In genomic region chr2:118185210-118186109, GRCh38 we compare ENCODE assay signal across 8 cellular contexts.
DNase-seq lines count a peak whose midpoint lies in the region; ATAC-seq and TF ChIP-seq lines count a peak whose summit lies in the region.

No MANE protein-coding gene starts in this region.

- no peaks in the 10 kb centered on the region for H3K27me3 Mint-ChIP-seq in naive thymus-derived CD8-positive, alpha-beta T cell

- no peaks in the 10 kb centered on the region for H3K9me3 Mint-ChIP-seq in naive thymus-derived CD8-positive, alpha-beta T cell

- H3K4me3 Mint-ChIP-seq in naive thymus-derived CD8-positive, alpha-beta T cell: peak overlapping the region; percentile 90 to 98 (median 96)

- H4K20me1 ChIP-seq in OCI-LY3 (ENCODE audit: insufficient read depth, low read length): no peaks in the 10 kb centered on the region

- peak overlapping the region; percentile 94 to 96 (median 96) for H3K27ac Mint-ChIP-seq in naive thymus-derived CD8-positive, alpha-beta T cell

- DNase-seq in COLO668 (lab: John Stamatoyannopoulos, UW; ENCODE audit: unreplicated experiment): peak; percentile 53
- peak; percentile 80 for DNase-seq in activated effector memory CD4-positive, alpha-beta T cell treated with anti-CD3 and anti-CD28 coated beads, Interleukin-2, amount 50 U/mL, for 16 hours
- DNase-seq in fibroblast of the aortic adventitia (ENCODE audit: low read depth): peak; percentile 41
- DNase-seq in naive thymus-derived CD8-positive, alpha-beta T cell: peak in 7 of 10 donors; percentile 5 to 34 (median 24)

- peak overlapping the region; percentile 85 for H3K4me2 ChIP-seq in OCI-LY3 (ENCODE audit: low read length)

- H3K9ac ChIP-seq in OCI-LY3 (ENCODE audit: low read length) (peak overlapping the region; percentile 90), subcutaneous abdominal adipose tissue (ENCODE audit: low read length in 5 of 5) (peak overlapping the region; percentile 52 to 84 (median 76))

- H3K36me3 Mint-ChIP-seq in naive thymus-derived CD8-positive, alpha-beta T cell: no peaks in the 10 kb centered on the region

- TF ChIP-seq CTCF in OCI-LY3 (IDR thresholded peaks at IDR 0.05; ENCODE audit: low read depth, low read length): peak; percentile 39
- TF ChIP-seq CTCF in fibroblast of the aortic adventitia (IDR thresholded peaks at IDR 0.05; ENCODE audit: insufficient read depth, low read length): no peak

- H2AFZ ChIP-seq in OCI-LY3 (ENCODE audit: low read depth, low read length): peak overlapping the region; percentile 58

- POLR2A ChIA-PET in naive thymus-derived CD8-positive, alpha-beta T cell (lab: Charles Lee): interaction anchor here (1.0 to 1.7 kb wide), 7 partner anchors 8 to 1181 kb away, joined by 3 to 8 read pairs (median 3); partner anchors contain the start of genes C2orf76, CCDC93, DBI and INSIG2

- peaks cover 11% of the 10 kb centered on the region for H3K4me1 ChIP-seq in OCI-LY3 (ENCODE audit: low read length)
- peaks cover 0 to 16% (median 14%) of the 10 kb centered on the region in 5 donors for H3K4me1 ChIP-seq in subcutaneous abdominal adipose tissue (ENCODE audit: control insufficient read depth in 5 of 5, insufficient read depth in 5 of 5, low read length in 5 of 5)

- H3K79me2 ChIP-seq in OCI-LY3 (ENCODE audit: low read length): no peaks in the 10 kb centered on the region

- H3K9me3 ChIP-seq in OCI-LY3 (ENCODE audit: insufficient read depth, low read length): no peaks in the 10 kb centered on the region
- no peaks in the 10 kb centered on the region for H3K9me3 ChIP-seq in subcutaneous abdominal adipose tissue (ENCODE audit: control insufficient read depth in 5 of 5, low read length in 5 of 5)

- H3K27ac ChIP-seq in OCI-LY3 (ENCODE audit: low read length) (peak overlapping the region; percentile 74), subcutaneous abdominal adipose tissue (ENCODE audit: low read depth, low read length) (peak overlapping the region; percentile 74)

- H3K4me3 ChIP-seq in OCI-LY3 (ENCODE audit: low read length): peak overlapping the region; percentile 81
- peak overlapping the region; percentile 72 for H3K4me3 ChIP-seq in fibroblast of the aortic adventitia (ENCODE audit: low read depth, low read length)
- H3K4me3 ChIP-seq in subcutaneous abdominal adipose tissue (ENCODE audit: low read depth in 1 of 5, low read length in 5 of 5): peak overlapping the region; percentile 77 to 90 (median 82)

- H3K27me3 ChIP-seq in OCI-LY3 (ENCODE audit: low read depth, low read length): no peaks in the 10 kb centered on the region
- peaks cover 0 to 3% (median 0%) of the 10 kb centered on the region in 5 donors for H3K27me3 ChIP-seq in subcutaneous abdominal adipose tissue (ENCODE audit: control insufficient read depth in 5 of 5, insufficient read depth in 4 of 5, low read length in 5 of 5)

- ATAC-seq in GM19463 (IDR thresholded peaks at IDR 0.05; ENCODE audit: unreplicated experiment): peak; percentile 74
- peak; percentile 70 for ATAC-seq in HG03571 (IDR thresholded peaks at IDR 0.05; ENCODE audit: unreplicated experiment)
- peak; percentile 63 to 70 for ATAC-seq in naive thymus-derived CD8-positive, alpha-beta T cell

- H3K4me1 Mint-ChIP-seq in naive thymus-derived CD8-positive, alpha-beta T cell: peaks cover 16 to 21% (median 18%) of the 10 kb centered on the region in 4 donors

- H3K36me3 ChIP-seq in OCI-LY3 (replicated peaks; ENCODE audit: low read depth, low read length) (no peaks in the 10 kb centered on the region), subcutaneous abdominal adipose tissue (ENCODE audit: control insufficient read depth in 5 of 5, insufficient read depth in 5 of 5, low read length in 5 of 5) (no peaks in the 10 kb centered on the region)

Comparison
In these comparisons a context has a peak if more than half of its experiments do, and no peak if none do; other contexts are left out.
1. Peak in every context shown above with its lines: DNase-seq, ATAC-seq, H3K4me3 ChIP-seq and H3K27ac ChIP-seq.
2. DNase-seq: peak in every context shown above with its lines; median percentile 80 in activated effector memory CD4-positive, alpha-beta T cell treated with anti-CD3 and anti-CD28 coated beads, Interleukin-2, amount 50 U/mL, for 16 hours; 53 in COLO668; 41 in fibroblast of the aortic adventitia; 24 in naive thymus-derived CD8-positive, alpha-beta T cell.